1 cellular context compared by ENCODE assay signal in the genomic region with DNA sequence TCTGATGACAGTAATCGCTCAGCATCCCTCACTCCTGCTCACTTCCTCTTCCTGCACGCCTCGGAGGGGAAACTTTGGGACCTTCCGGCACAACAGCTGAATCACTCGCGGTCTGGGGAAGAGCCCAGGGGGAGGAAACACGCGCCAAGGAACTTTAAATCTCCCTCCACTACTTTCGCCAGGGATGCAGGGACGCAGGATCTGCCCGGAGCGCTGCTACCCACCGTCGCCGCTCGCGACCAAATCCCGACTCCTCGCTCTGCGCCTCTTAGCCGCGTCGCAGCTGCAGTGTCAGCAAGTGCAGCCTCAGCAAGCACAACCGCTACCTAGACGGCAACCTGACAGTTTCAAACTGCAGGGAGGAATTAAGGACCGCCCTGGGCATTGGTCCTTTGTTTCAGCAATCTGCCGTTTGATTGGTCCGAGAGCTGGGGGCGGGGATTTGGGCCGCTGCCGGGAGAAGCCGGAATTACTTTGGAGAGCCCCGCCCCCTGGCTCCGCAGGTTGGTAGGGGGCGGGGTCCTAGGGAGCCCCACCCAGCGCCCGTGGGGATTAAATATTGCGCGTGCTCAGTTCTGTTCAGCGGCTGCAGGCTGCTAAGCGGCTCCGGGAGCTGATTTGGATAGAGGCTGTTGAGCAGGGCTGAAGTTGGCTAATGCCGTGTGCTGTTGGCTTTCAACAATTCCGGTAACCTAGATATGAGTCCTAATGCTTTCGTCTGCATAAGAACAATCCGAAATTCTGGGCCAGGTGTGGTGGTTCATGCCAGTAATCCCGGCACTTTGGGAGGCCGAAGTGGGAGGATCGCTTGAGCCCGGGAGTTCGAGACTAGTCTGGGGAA.
TF ChIP-seq lines count a peak whose summit lies in the region.

A gene with protein sequence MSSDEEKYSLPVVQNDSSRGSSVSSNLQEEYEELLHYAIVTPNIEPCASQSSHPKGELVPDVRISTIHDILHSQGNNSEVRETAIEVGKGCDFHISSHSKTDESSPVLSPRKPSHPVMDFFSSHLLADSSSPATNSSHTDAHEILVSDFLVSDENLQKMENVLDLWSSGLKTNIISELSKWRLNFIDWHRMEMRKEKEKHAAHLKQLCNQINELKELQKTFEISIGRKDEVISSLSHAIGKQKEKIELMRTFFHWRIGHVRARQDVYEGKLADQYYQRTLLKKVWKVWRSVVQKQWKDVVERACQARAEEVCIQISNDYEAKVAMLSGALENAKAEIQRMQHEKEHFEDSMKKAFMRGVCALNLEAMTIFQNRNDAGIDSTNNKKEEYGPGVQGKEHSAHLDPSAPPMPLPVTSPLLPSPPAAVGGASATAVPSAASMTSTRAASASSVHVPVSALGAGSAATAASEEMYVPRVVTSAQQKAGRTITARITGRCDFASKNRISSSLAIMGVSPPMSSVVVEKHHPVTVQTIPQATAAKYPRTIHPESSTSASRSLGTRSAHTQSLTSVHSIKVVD (minus strand): TSS at position 356 of the 841 bp plus-strand sequence. CDS start 4,500 bp downstream, outside the sequence.

TF ChIP-seq in H1, 55 proteins besides CTCF, POLR2A, EP300 and RAD21 (continues in another document):
- TF ChIP-seq TBP (IDR thresholded peaks at IDR 0.05; ENCODE audit: low read depth, low read length) (peak; percentile 81), TEAD4 (IDR thresholded peaks at IDR 0.05; ENCODE audit: low read depth, low read length) (no peak), POU5F1 (IDR thresholded peaks at IDR 0.05; ENCODE audit: low read depth, low read length) (no peak), ATF2 (IDR thresholded peaks at IDR 0.05; ENCODE audit: low read length) (no peak), TAF1 (IDR thresholded peaks at IDR 0.05; ENCODE audit: low read depth, low read length) (peak; percentile 92), SP1 (IDR thresholded peaks at IDR 0.05; ENCODE audit: low read depth, low read length) (peak; percentile 97), CBX5 (IDR thresholded peaks at IDR 0.05; ENCODE audit: low read depth, low read length) (no peak), EGR1 (IDR thresholded peaks at IDR 0.05; ENCODE audit: borderline replicate concordance, low read depth, low read length) (no peak), EZH2 (IDR thresholded peaks at IDR 0.05; ENCODE audit: low read depth, low read length, severe bottlenecking) (no peak), SP2 (IDR thresholded peaks at IDR 0.05; ENCODE audit: low read length) (no peak), CHD1 (IDR thresholded peaks at IDR 0.05; ENCODE audit: low read depth, low read length) (no peak), POLR2AphosphoS5 (IDR thresholded peaks at IDR 0.05; ENCODE audit: low read depth, low read length) (peak; percentile 91), SAP30 (IDR thresholded peaks at IDR 0.05; ENCODE audit: insufficient read depth, insufficient replicate concordance, low read length) (peak; percentile 99), BRCA1 (IDR thresholded peaks at IDR 0.05; ENCODE audit: low read depth, low read length) (no peak), RXRA (IDR thresholded peaks at IDR 0.05; ENCODE audit: insufficient read depth, low read depth, low read length) (no peak), KDM5A (IDR thresholded peaks at IDR 0.05; ENCODE audit: low read length) (peak; percentile 72), SIN3A (conservative IDR thresholded peaks at IDR 0.05 in 1 of 2, IDR thresholded peaks at IDR 0.05 in 1 of 2; ENCODE audit: low read depth in 1 of 2, low read length in 2 of 2) (peak; percentile 13 to 97; a peak in 2 of 4 replicates), CHD2 (IDR thresholded peaks at IDR 0.05; ENCODE audit: low read length) (peak; percentile 71), SIRT6 (IDR thresholded peaks at IDR 0.05; ENCODE audit: low read length) (no peak), BCL11A (IDR thresholded peaks at IDR 0.05; ENCODE audit: low read depth in 2 of 2, low read length in 2 of 2) (no peak), MAFK (IDR thresholded peaks at IDR 0.05; ENCODE audit: low read depth, low read length) (peak; percentile 80; the same call in 1 of the 2 replicates), ZNF274 (IDR thresholded peaks at IDR 0.05; ENCODE audit: borderline replicate concordance, extremely low read depth, low read length) (no peak), HDAC2 (IDR thresholded peaks at IDR 0.05; ENCODE audit: borderline replicate concordance in 1 of 2, low read depth in 2 of 2, low read length in 2 of 2) (peak in 1 of 2 experiments; percentile 92; a peak in 2 of 4 replicates), JUND (IDR thresholded peaks at IDR 0.05; ENCODE audit: low read length) (no peak), CBX8 (IDR thresholded peaks at IDR 0.05; ENCODE audit: borderline replicate concordance, low read depth, low read length) (no peak), HDAC6 (IDR thresholded peaks at IDR 0.05; ENCODE audit: low read depth, low read length) (no peak), RNF2 (IDR thresholded peaks at IDR 0.05; ENCODE audit: borderline replicate concordance, low read depth, low read length, missing control alignments, poor library complexity, severe bottlenecking) (no peak), FOSL1 (IDR thresholded peaks at IDR 0.05; ENCODE audit: insufficient read depth, low read depth, low read length) (no peak), YY1 (IDR thresholded peaks at IDR 0.05; ENCODE audit: low read depth, low read length) (no peak), USF2 (IDR thresholded peaks at IDR 0.05; ENCODE audit: low read length) (no peak), E2F6 (IDR thresholded peaks at IDR 0.05) (no peak), NRF1 (IDR thresholded peaks at IDR 0.05; ENCODE audit: low read depth, low read length) (no peak; the same call in 1 of the 2 replicates), ASH2L (IDR thresholded peaks at IDR 0.05; ENCODE audit: low read length) (peak; percentile 97), CTBP2 (IDR thresholded peaks at IDR 0.05; ENCODE audit: borderline replicate concordance, insufficient read depth, insufficient read length, low read length) (no peak), GTF2F1 (IDR thresholded peaks at IDR 0.05; ENCODE audit: borderline replicate concordance, low read depth, low read length) (no peak), CREB1 (IDR thresholded peaks at IDR 0.05) (peak; percentile 96), NANOG (IDR thresholded peaks at IDR 0.05; ENCODE audit: insufficient read depth, low read depth, low read length, poor library complexity, severe bottlenecking) (no peak), SP4 (IDR thresholded peaks at IDR 0.05; ENCODE audit: low read length) (no peak), CEBPB (IDR thresholded peaks at IDR 0.05; ENCODE audit: low read depth, low read length) (no peak), ATF3 (IDR thresholded peaks at IDR 0.05; ENCODE audit: insufficient read depth, low read depth, low read length) (no peak), SRF (IDR thresholded peaks at IDR 0.05; ENCODE audit: low read depth, low read length) (no peak), TAF7 (optimal IDR thresholded peaks at IDR 0.05; ENCODE audit: borderline replicate concordance, low read depth, low read length) (no peak), BACH1 (IDR thresholded peaks at IDR 0.05; ENCODE audit: low read length) (no peak), KDM1A (IDR thresholded peaks at IDR 0.05; ENCODE audit: borderline replicate concordance, low read length) (0 out of 2 replicates have a peak, but pooled peaks have one; percentile 4), SUZ12 (IDR thresholded peaks at IDR 0.05; ENCODE audit: low read length) (no peak), RFX5 (IDR thresholded peaks at IDR 0.05; ENCODE audit: borderline replicate concordance, low read depth, low read length) (no peak), KDM4A (IDR thresholded peaks at IDR 0.05; ENCODE audit: low read depth, low read length, severe bottlenecking) (peak; percentile 81)
- TF ChIP-seq, protein P1, sequence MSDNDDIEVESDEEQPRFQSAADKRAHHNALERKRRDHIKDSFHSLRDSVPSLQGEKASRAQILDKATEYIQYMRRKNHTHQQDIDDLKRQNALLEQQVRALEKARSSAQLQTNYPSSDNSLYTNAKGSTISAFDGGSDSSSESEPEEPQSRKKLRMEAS (IDR thresholded peaks at IDR 0.05), result peak; percentile 34
- TF ChIP-seq, protein P2, sequence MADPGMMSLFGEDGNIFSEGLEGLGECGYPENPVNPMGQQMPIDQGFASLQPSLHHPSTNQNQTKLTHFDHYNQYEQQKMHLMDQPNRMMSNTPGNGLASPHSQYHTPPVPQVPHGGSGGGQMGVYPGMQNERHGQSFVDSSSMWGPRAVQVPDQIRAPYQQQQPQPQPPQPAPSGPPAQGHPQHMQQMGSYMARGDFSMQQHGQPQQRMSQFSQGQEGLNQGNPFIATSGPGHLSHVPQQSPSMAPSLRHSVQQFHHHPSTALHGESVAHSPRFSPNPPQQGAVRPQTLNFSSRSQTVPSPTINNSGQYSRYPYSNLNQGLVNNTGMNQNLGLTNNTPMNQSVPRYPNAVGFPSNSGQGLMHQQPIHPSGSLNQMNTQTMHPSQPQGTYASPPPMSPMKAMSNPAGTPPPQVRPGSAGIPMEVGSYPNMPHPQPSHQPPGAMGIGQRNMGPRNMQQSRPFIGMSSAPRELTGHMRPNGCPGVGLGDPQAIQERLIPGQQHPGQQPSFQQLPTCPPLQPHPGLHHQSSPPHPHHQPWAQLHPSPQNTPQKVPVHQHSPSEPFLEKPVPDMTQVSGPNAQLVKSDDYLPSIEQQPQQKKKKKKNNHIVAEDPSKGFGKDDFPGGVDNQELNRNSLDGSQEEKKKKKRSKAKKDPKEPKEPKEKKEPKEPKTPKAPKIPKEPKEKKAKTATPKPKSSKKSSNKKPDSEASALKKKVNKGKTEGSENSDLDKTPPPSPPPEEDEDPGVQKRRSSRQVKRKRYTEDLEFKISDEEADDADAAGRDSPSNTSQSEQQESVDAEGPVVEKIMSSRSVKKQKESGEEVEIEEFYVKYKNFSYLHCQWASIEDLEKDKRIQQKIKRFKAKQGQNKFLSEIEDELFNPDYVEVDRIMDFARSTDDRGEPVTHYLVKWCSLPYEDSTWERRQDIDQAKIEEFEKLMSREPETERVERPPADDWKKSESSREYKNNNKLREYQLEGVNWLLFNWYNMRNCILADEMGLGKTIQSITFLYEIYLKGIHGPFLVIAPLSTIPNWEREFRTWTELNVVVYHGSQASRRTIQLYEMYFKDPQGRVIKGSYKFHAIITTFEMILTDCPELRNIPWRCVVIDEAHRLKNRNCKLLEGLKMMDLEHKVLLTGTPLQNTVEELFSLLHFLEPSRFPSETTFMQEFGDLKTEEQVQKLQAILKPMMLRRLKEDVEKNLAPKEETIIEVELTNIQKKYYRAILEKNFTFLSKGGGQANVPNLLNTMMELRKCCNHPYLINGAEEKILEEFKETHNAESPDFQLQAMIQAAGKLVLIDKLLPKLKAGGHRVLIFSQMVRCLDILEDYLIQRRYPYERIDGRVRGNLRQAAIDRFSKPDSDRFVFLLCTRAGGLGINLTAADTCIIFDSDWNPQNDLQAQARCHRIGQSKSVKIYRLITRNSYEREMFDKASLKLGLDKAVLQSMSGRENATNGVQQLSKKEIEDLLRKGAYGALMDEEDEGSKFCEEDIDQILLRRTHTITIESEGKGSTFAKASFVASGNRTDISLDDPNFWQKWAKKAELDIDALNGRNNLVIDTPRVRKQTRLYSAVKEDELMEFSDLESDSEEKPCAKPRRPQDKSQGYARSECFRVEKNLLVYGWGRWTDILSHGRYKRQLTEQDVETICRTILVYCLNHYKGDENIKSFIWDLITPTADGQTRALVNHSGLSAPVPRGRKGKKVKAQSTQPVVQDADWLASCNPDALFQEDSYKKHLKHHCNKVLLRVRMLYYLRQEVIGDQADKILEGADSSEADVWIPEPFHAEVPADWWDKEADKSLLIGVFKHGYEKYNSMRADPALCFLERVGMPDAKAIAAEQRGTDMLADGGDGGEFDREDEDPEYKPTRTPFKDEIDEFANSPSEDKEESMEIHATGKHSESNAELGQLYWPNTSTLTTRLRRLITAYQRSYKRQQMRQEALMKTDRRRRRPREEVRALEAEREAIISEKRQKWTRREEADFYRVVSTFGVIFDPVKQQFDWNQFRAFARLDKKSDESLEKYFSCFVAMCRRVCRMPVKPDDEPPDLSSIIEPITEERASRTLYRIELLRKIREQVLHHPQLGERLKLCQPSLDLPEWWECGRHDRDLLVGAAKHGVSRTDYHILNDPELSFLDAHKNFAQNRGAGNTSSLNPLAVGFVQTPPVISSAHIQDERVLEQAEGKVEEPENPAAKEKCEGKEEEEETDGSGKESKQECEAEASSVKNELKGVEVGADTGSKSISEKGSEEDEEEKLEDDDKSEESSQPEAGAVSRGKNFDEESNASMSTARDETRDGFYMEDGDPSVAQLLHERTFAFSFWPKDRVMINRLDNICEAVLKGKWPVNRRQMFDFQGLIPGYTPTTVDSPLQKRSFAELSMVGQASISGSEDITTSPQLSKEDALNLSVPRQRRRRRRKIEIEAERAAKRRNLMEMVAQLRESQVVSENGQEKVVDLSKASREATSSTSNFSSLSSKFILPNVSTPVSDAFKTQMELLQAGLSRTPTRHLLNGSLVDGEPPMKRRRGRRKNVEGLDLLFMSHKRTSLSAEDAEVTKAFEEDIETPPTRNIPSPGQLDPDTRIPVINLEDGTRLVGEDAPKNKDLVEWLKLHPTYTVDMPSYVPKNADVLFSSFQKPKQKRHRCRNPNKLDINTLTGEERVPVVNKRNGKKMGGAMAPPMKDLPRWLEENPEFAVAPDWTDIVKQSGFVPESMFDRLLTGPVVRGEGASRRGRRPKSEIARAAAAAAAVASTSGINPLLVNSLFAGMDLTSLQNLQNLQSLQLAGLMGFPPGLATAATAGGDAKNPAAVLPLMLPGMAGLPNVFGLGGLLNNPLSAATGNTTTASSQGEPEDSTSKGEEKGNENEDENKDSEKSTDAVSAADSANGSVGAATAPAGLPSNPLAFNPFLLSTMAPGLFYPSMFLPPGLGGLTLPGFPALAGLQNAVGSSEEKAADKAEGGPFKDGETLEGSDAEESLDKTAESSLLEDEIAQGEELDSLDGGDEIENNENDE (IDR thresholded peaks at IDR 0.05; ENCODE audit: insufficient replicate concordance, low read length), result no peak
